19 cellular contexts compared by ENCODE assay signal in genomic region chr18:42429208-42429607, GRCh38.
"Had no signal": no experiment of that assay in that cellular context is flagged by ENCODE, and none has a peak within 500 bp of the region (broad histone marks: within the 10 kb centered on the region; RNA-seq: fewer than 3 reads in every experiment).

No MANE protein-coding gene starts in this region.

- H3K9me3 ChIP-seq: colonic mucosa, left ventricle myocardium inferior, lower lobe of right lung, neutrophil, psoas muscle, right atrium auricular region had no signal

- H3K4me3 Mint-ChIP-seq: endodermal cell, memory B cell, naive B cell, nephron progenitor cell had no signal

- H3K36me3 ChIP-seq: colonic mucosa, left ventricle myocardium inferior, lower lobe of right lung, neutrophil, right atrium auricular region had no signal

- H3K4me1 Mint-ChIP-seq: endodermal cell, memory B cell, naive B cell, nephron progenitor cell had no signal

- H3K27ac ChIP-seq: colonic mucosa, foreskin keratinocyte, left ventricle myocardium inferior, lower lobe of right lung, neutrophil, psoas muscle, right atrium auricular region had no signal

- H3K36me3 Mint-ChIP-seq: memory B cell, naive B cell had no signal

- H3K27ac Mint-ChIP-seq: endodermal cell, memory B cell, naive B cell, nephron progenitor cell had no signal

- H3K4me1 ChIP-seq: colonic mucosa, foreskin keratinocyte, left ventricle myocardium inferior, lower lobe of right lung, psoas muscle, right atrium auricular region had no signal

- H3K4me3 ChIP-seq: colonic mucosa, left ventricle myocardium inferior, lower lobe of right lung, psoas muscle, right atrium auricular region had no signal

- H3K9me3 Mint-ChIP-seq: endodermal cell, nephron progenitor cell had no signal

- H3K27me3 ChIP-seq: colonic mucosa, foreskin keratinocyte, neutrophil, right atrium auricular region had no signal

- DNase-seq: cerebellar nuclear complex; colonic mucosa; dermis blood vessel endothelial cell; effector CD4-positive, alpha-beta T cell; endodermal cell; erythroblast; foreskin keratinocyte; left ventricle myocardium inferior; lower lobe of right lung; naive B cell; nephron progenitor cell; psoas muscle; small intestine; stimulated activated CD4-positive, alpha-beta T cell treated with anti-CD3 and anti-CD28 coated beads, Interleukin-12 subunit alpha, Interleukin-12 subunit beta, amount 100 ng/mL, for 4 hours; stimulated activated naive CD4-positive, alpha-beta T cell treated with Interleukin-2 at 50 U/mL for 16 hours; trophoblast cell had no signal

- H3K27me3 Mint-ChIP-seq: memory B cell, naive B cell had no signal

- ATAC-seq: foreskin keratinocyte, lower lobe of right lung, psoas muscle had no signal
